ENCODE assay signal across 20 cellular contexts in genomic region chr18:21398121-21398520, GRCh38.
"Had no signal": no experiment of that assay in that cellular context is flagged by ENCODE, and none has a peak within 500 bp of the region (broad histone marks: within the 10 kb centered on the region; RNA-seq: fewer than 3 reads in every experiment).

No MANE protein-coding gene starts in this region.

- H3K9me3 ChIP-seq: colonic mucosa, esophagus muscularis mucosa, gastroesophageal sphincter, heart left ventricle, left lung, lower lobe of right lung had no signal

- H3K4me3 ChIP-seq: colonic mucosa, esophagus muscularis mucosa, gastroesophageal sphincter, heart left ventricle, hepatocyte, left lung, lower lobe of right lung had no signal

- FAIRE-seq: endothelial cell of umbilical vein, frontal cortex, islet of Langerhans, keratinocyte had no signal

- DNase-seq: colonic mucosa; cortex of kidney; effector CD8-positive, alpha-beta T cell; effector memory CD8-positive, alpha-beta T cell; foreskin keratinocyte; heart left ventricle; left cardiac atrium; left lung; left ventricle myocardium superior; lower lobe of right lung; mesenchymal stem cell; midbrain; naive thymus-derived CD4-positive, alpha-beta T cell had no signal

- H3K79me2 ChIP-seq: hepatocyte had no signal

- H3K4me1 ChIP-seq: colonic mucosa, esophagus muscularis mucosa, foreskin keratinocyte, gastroesophageal sphincter, left lung, lower lobe of right lung had no signal

- H3K36me3 ChIP-seq: colonic mucosa, esophagus muscularis mucosa, gastroesophageal sphincter, heart left ventricle, left lung, lower lobe of right lung had no signal

- H3K27me3 ChIP-seq: colonic mucosa, esophagus muscularis mucosa, foreskin keratinocyte, gastroesophageal sphincter, heart left ventricle, hepatocyte, left lung had no signal

- ATAC-seq: effector memory CD8-positive, alpha-beta T cell; foreskin keratinocyte; gastroesophageal sphincter; heart left ventricle; left cardiac atrium; left lung; left ventricle myocardium superior; lower lobe of right lung; naive thymus-derived CD4-positive, alpha-beta T cell had no signal

- H2AFZ ChIP-seq: hepatocyte had no signal

- H3K4me2 ChIP-seq: hepatocyte had no signal

- H3K27ac ChIP-seq: colonic mucosa, esophagus muscularis mucosa, foreskin keratinocyte, gastroesophageal sphincter, heart left ventricle, hepatocyte, left lung, lower lobe of right lung had no signal
